In genomic region chr9:133087429-133088145, GRCh38 we compare ENCODE assay signal across 21 cellular contexts.
"Had no signal": no experiment of that assay in that cellular context is flagged by ENCODE, and none has a peak within 500 bp of the region (broad histone marks: within the 10 kb centered on the region; RNA-seq: fewer than 3 reads in every experiment).

No MANE protein-coding gene starts in this region.

- H3K36me3 Mint-ChIP-seq: activated naive CD4-positive, alpha-beta T cell treated with anti-CD3 and anti-CD28 coated beads, Interleukin-2, amount 10 ng/mL, durations not matched to agents 7 days and 5 days; memory B cell; stimulated activated memory B cell treated with anti-CD40 and anti-IgM and Interleukin-4, amounts not matched to agents 10 μg/mL and 1 μg/mL and 100 μg/mL, for 72 hours; type B pancreatic cell had no signal

- ATAC-seq: activated CD8-positive, alpha-beta T cell treated with anti-CD3 and anti-CD28 coated beads, Interleukin-2, amount 10 ng/mL, durations not matched to agents 7 days and 5 days; activated naive CD8-positive, alpha-beta T cell treated with anti-CD3 and anti-CD28 coated beads, Interleukin-2, amount 50 U/mL, for 24 hours; sciatic nerve; stimulated activated memory B cell treated with anti-CD40 and anti-IgM and Interleukin-4, amounts not matched to agents 10 μg/mL and 1 μg/mL and 100 μg/mL, for 72 hours had no signal

- H3K27ac ChIP-seq: brain microvascular endothelial cell, colonic mucosa, parathyroid adenoma, testis had no signal

- H3K4me3 Mint-ChIP-seq: activated CD8-positive, alpha-beta T cell treated with anti-CD3 and anti-CD28 coated beads, Interleukin-2, amount 10 ng/mL, durations not matched to agents 7 days and 5 days; activated naive CD4-positive, alpha-beta T cell treated with anti-CD3 and anti-CD28 coated beads, Interleukin-2, amount 10 ng/mL, durations not matched to agents 7 days and 5 days; activated naive CD8-positive, alpha-beta T cell treated with anti-CD3 and anti-CD28 coated beads, Interleukin-2, amount 50 U/mL, for 24 hours; activated T-cell treated with anti-CD3 and anti-CD28 coated beads, Interleukin-2, amount 50 U/mL, for 24 hours; memory B cell; stimulated activated memory B cell treated with anti-CD40 and anti-IgM and Interleukin-4, amounts not matched to agents 10 μg/mL and 1 μg/mL and 100 μg/mL, for 72 hours; type B pancreatic cell had no signal

- H2AFZ ChIP-seq: parathyroid adenoma had no signal

- DNase-seq: activated CD4-positive, alpha-beta T cell treated with anti-CD3 and anti-CD28 coated beads for 48 hours; activated CD4-positive, CD25-positive, alpha-beta regulatory T cell; activated CD8-positive, alpha-beta T cell treated with anti-CD3 and anti-CD28 coated beads, Interleukin-2, amount 10 ng/mL, durations not matched to agents 7 days and 5 days; activated naive CD4-positive, alpha-beta T cell treated with anti-CD3 and anti-CD28 coated beads, Interleukin-2, amount 10 ng/mL, durations not matched to agents 7 days and 5 days; activated naive CD8-positive, alpha-beta T cell treated with anti-CD3 and anti-CD28 coated beads, Interleukin-2, amount 50 U/mL, for 24 hours; activated T-cell treated with anti-CD3 and anti-CD28 coated beads, Interleukin-2, amount 50 U/mL, for 24 hours; anterior cingulate cortex; brain microvascular endothelial cell; central memory CD4-positive, alpha-beta T cell; colonic mucosa; erythroblast; foreskin melanocyte; stimulated activated CD4-positive, alpha-beta T cell treated with anti-CD3 and anti-CD28 coated beads, Interleukin-4, amount 100 ng/mL, for 4 hours; T1000; testis had no signal

- H3K4me1 ChIP-seq: colonic mucosa, parathyroid adenoma, testis had no signal

- H3K79me2 ChIP-seq: parathyroid adenoma had no signal

- H3K9me3 Mint-ChIP-seq: activated naive CD4-positive, alpha-beta T cell treated with anti-CD3 and anti-CD28 coated beads, Interleukin-2, amount 10 ng/mL, durations not matched to agents 7 days and 5 days; activated naive CD8-positive, alpha-beta T cell treated with anti-CD3 and anti-CD28 coated beads, Interleukin-2, amount 50 U/mL, for 24 hours; activated T-cell treated with anti-CD3 and anti-CD28 coated beads, Interleukin-2, amount 50 U/mL, for 24 hours; activated T-helper 2 cell treated with anti-CD3 and anti-CD28 coated beads, Interferon-gamma antibody, Interleukin-2, Interleukin-4, amounts not matched to agents 10 μg/mL and 5 μg/mL and 100 μg/mL, durations not matched to agents 14 hours and 24 hours and 36 hours; stimulated activated memory B cell treated with anti-CD40 and anti-IgM and Interleukin-4, amounts not matched to agents 10 μg/mL and 1 μg/mL and 100 μg/mL, for 72 hours; type B pancreatic cell had no signal

- H3K9me3 ChIP-seq: colonic mucosa, testis had no signal

- H3K27ac Mint-ChIP-seq: activated CD8-positive, alpha-beta T cell treated with anti-CD3 and anti-CD28 coated beads, Interleukin-2, amount 10 ng/mL, durations not matched to agents 7 days and 5 days; activated naive CD4-positive, alpha-beta T cell treated with anti-CD3 and anti-CD28 coated beads, Interleukin-2, amount 10 ng/mL, durations not matched to agents 7 days and 5 days; activated naive CD8-positive, alpha-beta T cell treated with anti-CD3 and anti-CD28 coated beads, Interleukin-2, amount 50 U/mL, for 24 hours; activated T-cell treated with anti-CD3 and anti-CD28 coated beads, Interleukin-2, amount 50 U/mL, for 24 hours; activated T-helper 2 cell treated with anti-CD3 and anti-CD28 coated beads, Interferon-gamma antibody, Interleukin-2, Interleukin-4, amounts not matched to agents 10 μg/mL and 5 μg/mL and 100 μg/mL, durations not matched to agents 14 hours and 24 hours and 36 hours; memory B cell; stimulated activated memory B cell treated with anti-CD40 and anti-IgM and Interleukin-4, amounts not matched to agents 10 μg/mL and 1 μg/mL and 100 μg/mL, for 72 hours; type B pancreatic cell had no signal

- H3K27me3 Mint-ChIP-seq: activated naive CD8-positive, alpha-beta T cell treated with anti-CD3 and anti-CD28 coated beads, Interleukin-2, amount 50 U/mL, for 24 hours; activated T-cell treated with anti-CD3 and anti-CD28 coated beads, Interleukin-2, amount 50 U/mL, for 24 hours; memory B cell; stimulated activated memory B cell treated with anti-CD40 and anti-IgM and Interleukin-4, amounts not matched to agents 10 μg/mL and 1 μg/mL and 100 μg/mL, for 72 hours; type B pancreatic cell had no signal

- H3K4me3 ChIP-seq: colonic mucosa, testis had no signal

- H3K36me3 ChIP-seq: brain microvascular endothelial cell, colonic mucosa had no signal

- H3K4me1 Mint-ChIP-seq: activated naive CD4-positive, alpha-beta T cell treated with anti-CD3 and anti-CD28 coated beads, Interleukin-2, amount 10 ng/mL, durations not matched to agents 7 days and 5 days; activated naive CD8-positive, alpha-beta T cell treated with anti-CD3 and anti-CD28 coated beads, Interleukin-2, amount 50 U/mL, for 24 hours; memory B cell; stimulated activated memory B cell treated with anti-CD40 and anti-IgM and Interleukin-4, amounts not matched to agents 10 μg/mL and 1 μg/mL and 100 μg/mL, for 72 hours had no signal

- H3K27me3 ChIP-seq: brain microvascular endothelial cell, colonic mucosa, testis had no signal

- H3K9ac ChIP-seq: parathyroid adenoma had no signal
